Comparison of ENCODE assay signal across 8 cellular contexts in genomic region chr17:77125432-77125901, GRCh38. TPM values are rescaled to one million over a fixed set of nuclear protein-coding genes. Genes with fewer than 3 reads are reported as not detected.
DNase-seq lines count a peak whose midpoint lies in the region; ATAC-seq and TF ChIP-seq lines count a peak whose summit lies in the region.

No MANE protein-coding gene starts in this region.

- peaks cover 54% of the 10 kb centered on the region for H3F3A ChIP-seq in GM23248 (ENCODE audit: insufficient read depth)

- in situ Hi-C loops in GM23248 (cut with MboI), result no loop called here

- no peak overlapping the region for H3K9ac ChIP-seq in GM23248

- no peaks in the 10 kb centered on the region for H3K27me3 ChIP-seq in GM23248 (replicated peaks; ENCODE audit: insufficient read depth)

- H3K9me2 ChIP-seq in GM23248 (ENCODE audit: insufficient read depth), result no peaks in the 10 kb centered on the region

- no peak for TF ChIP-seq CTCF in RWPE1 (conservative IDR thresholded peaks at IDR 0.05; ENCODE audit: low read depth)

- H3K27ac ChIP-seq in GM23248 (peak overlapping the region; percentile 67), RWPE1 (peak overlapping the region; percentile 97)

- DNase-seq in GM23248 (peak; percentile 87), RWPE1 (ENCODE audit: low spot score) (peak; percentile 97), putamen (ENCODE audit: low spot score) (peak; percentile 42), superior temporal gyrus (ENCODE audit: extremely low spot score) (no peak), DMS114 treated with DMSO at 0.1 percent for 48 hours (lab: John Stamatoyannopoulos, UW; ENCODE audit: unreplicated experiment) (no peak), NCI-H1105 (lab: John Stamatoyannopoulos, UW) (no peak), SK-N-DZ (ENCODE audit: low spot score) (no peak)

- H3K4me3 ChIP-seq in GM23248, result no peak overlapping the region

- H3K79me2 ChIP-seq in GM23248 (ENCODE audit: insufficient read depth), result no peaks in the 10 kb centered on the region

- ATAC-seq in esophagus mucosa, result peak; percentile 76

- H3K36me3 ChIP-seq in GM23248 (ENCODE audit: low read depth), result no peaks in the 10 kb centered on the region

- H3K4me1 ChIP-seq in GM23248 (ENCODE audit: insufficient read depth), result peaks cover 60% of the 10 kb centered on the region

- H4K20me1 ChIP-seq in GM23248 (ENCODE audit: insufficient read depth), result no peaks in the 10 kb centered on the region

- H2AFZ ChIP-seq in GM23248, result no peak overlapping the region

- WGBS in GM23248 (ENCODE audit: low coverage in 1 of 2, low lambda C conversion rate in 2 of 2, missing lambda C conversion rate in 2 of 2), 2 experiments, result 29% methylated on average over 8 of the region's 8 CpGs

- peak overlapping the region; percentile 19 for H3K4me2 ChIP-seq in GM23248 (ENCODE audit: unreplicated experiment)

- POLR2A ChIA-PET in RWPE1 (lab: Yijun Ruan, JAX; ENCODE audit: low non-redundant PET), result interaction anchor here (0.7 kb wide), 1 partner anchor 14 kb away, joined by 3 read pairs; no protein-coding TSS in a partner anchor

- H3K9me3 ChIP-seq in GM23248 (ENCODE audit: low read depth), result no peaks in the 10 kb centered on the region

- CTCF ChIA-PET in RWPE1 (lab: Yijun Ruan, JAX), result interaction anchor here (0.5 to 1.4 kb wide), 2 partner anchors 69 to 444 kb away, joined by 3 to 6 read pairs; no protein-coding TSS in a partner anchor

RNA-seq across cellular contexts. Expression of gene SEC14L1, which starts 15.3 kb away (rescaled TPM):
- 24.4 and 27.4 TPM in 2 replicates for total RNA-seq in GM23248 (2014; rRNA removed; shearing (Covaris generic))
- 26.8 and 29.9 TPM in 2 replicates for polyA plus RNA-seq in GM23248 (2016; fragmentation: Nextera tagmentation; extraction: Ambion mirVana)
- 25.9 TPM for total RNA-seq in esophagus mucosa
- polyA plus RNA-seq in SK-N-DZ (2014; cell fraction: cytosol; rRNA removed), result 17.1 and 19.5 TPM in 2 replicates
- polyA plus RNA-seq in SK-N-DZ (2014; cell fraction: nucleus; rRNA removed), result 11.7 and 21.8 TPM in 2 replicates

Comparison
In these comparisons a context has a peak if more than half of its experiments do, and no peak if none do; other contexts are left out.
1. DNase-seq: peak in GM23248 (single experiment), RWPE1 (single experiment) and putamen (single experiment); none in superior temporal gyrus (single experiment), DMS114 treated with DMSO at 0.1 percent for 48 hours (single experiment), NCI-H1105 (single experiment) and SK-N-DZ (single experiment).